Comparison of ENCODE assay signal across 8 cellular contexts in the genomic region with DNA sequence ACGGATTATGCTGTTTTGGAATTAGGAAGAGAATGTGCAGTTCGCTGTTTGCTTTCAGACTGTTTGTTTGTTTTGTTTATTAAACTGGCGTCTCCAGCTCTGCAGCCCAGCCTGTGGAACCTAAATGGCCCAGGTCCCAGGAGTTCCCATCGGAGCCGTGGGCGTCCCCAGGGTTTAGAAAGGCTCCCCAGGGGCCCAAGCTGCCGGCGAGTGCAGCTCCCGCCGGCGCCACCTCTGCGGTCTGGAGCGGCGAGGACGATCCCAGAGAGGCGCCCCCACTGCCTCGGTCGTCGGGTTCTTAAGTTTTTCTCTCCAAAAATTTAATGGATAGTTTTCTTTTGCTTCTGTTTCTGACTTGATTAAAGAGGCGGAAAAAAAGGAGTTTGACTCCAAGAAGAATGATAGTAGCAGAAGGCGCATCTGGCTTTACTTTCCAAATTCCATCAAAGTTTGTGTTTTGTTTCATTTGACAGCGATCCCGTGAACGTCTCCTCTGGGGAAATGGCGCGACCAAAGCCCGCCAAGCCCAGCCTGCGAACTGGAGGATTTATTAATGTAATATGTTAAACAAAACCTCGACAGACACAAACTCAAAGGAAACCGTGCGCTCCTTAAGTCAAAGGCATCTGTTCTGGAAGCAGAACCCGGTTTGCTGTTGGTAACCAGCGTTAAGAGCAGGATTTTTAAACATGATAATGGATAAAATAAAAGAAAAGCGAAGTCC. TPM values are rescaled to one million over a fixed set of nuclear protein-coding genes. Genes with fewer than 3 reads are reported as not detected.
DNase-seq lines count a peak whose midpoint lies in the region; ATAC-seq lines count a peak whose summit lies in the region.

No MANE protein-coding gene starts in this region.

- H3K27ac ChIP-seq in iPS-20b (ENCODE audit: low read length) (no peak overlapping the region), skeletal muscle tissue (ENCODE audit: low read depth, low read length) (peak overlapping the region; percentile 78)

- peak overlapping the region; percentile 73 for H3K4me3 Mint-ChIP-seq in activated CD4-positive, alpha-beta T cell treated with anti-CD3 and anti-CD28 coated beads for 36 hours

- peaks cover 5% of the 10 kb centered on the region for H3K9me3 ChIP-seq in iPS-20b (ENCODE audit: insufficient read depth, low read depth, low read length)
- H3K9me3 ChIP-seq in skeletal muscle tissue (ENCODE audit: control insufficient read depth in 3 of 3, low read length in 3 of 3), result no peaks in the 10 kb centered on the region

- peak; percentile 13 for DNase-seq in activated CD4-positive, alpha-beta T cell treated with anti-CD3 and anti-CD28 coated beads for 36 hours
- no peak for DNase-seq in activated CD4-positive, alpha-beta T cell treated with anti-CD3 and anti-CD28 coated beads for 48 hours
- DNase-seq in NCI-H2227 treated with DMSO at 0.1 percent for 48 hours (lab: John Stamatoyannopoulos, UW), result peak; percentile 31
- DNase-seq in astrocyte of the hippocampus (ENCODE audit: low read depth, low spot score), result peak; percentile 71
- DNase-seq in HT-29 (ENCODE audit: low spot score), result no peak

- peaks cover 44% of the 10 kb centered on the region for H3K27me3 Mint-ChIP-seq in activated CD4-positive, alpha-beta T cell treated with anti-CD3 and anti-CD28 coated beads for 36 hours

- H3K9ac ChIP-seq in iPS-20b (ENCODE audit: low read depth, low read length) (peak overlapping the region; percentile 57; the same call in 1 of the 2 replicates), skeletal muscle tissue (ENCODE audit: low read depth in 1 of 3, low read length in 3 of 3) (peak overlapping the region; percentile 55 to 81 (median 77))

- POLR2A ChIA-PET in activated CD4-positive, alpha-beta T cell treated with anti-CD3 and anti-CD28 coated beads for 36 hours (lab: Charles Lee), result no interaction called here

- intact Hi-C loops in activated CD4-positive, alpha-beta T cell treated with anti-CD3 and anti-CD28 coated beads for 36 hours (cut with DNase I, micrococcal nuclease), result loop anchor here (2.0 to 10.0 kb wide), 7 partner anchors 175 to 1181 kb away; partner anchors contain the start of genes CDK14 (in 1 of the 2), GATAD1 (in 1 of the 2), GTPBP10 (in 1 of the 2) and MTERF1 (in 1 of the 2)

- H3K4me1 ChIP-seq in iPS-20b (ENCODE audit: insufficient read depth, low read length) (peaks cover 11% of the 10 kb centered on the region), skeletal muscle tissue (ENCODE audit: control insufficient read depth in 3 of 3, insufficient read depth in 3 of 3, low read length in 3 of 3) (peaks cover 15 to 26% (median 17%) of the 10 kb centered on the region in 3 donors)

- H3K27me3 ChIP-seq in iPS-20b (ENCODE audit: insufficient read depth, low read length) (peaks cover 81% of the 10 kb centered on the region), skeletal muscle tissue (ENCODE audit: control insufficient read depth in 3 of 3, insufficient read depth in 3 of 3, low read length in 3 of 3) (no peaks in the 10 kb centered on the region)

- no peaks in the 10 kb centered on the region for H3K36me3 ChIP-seq in iPS-20b (ENCODE audit: insufficient read depth, low read depth, low read length)
- peaks cover 0 to 2% (median 2%) of the 10 kb centered on the region in 3 donors for H3K36me3 ChIP-seq in skeletal muscle tissue (ENCODE audit: control insufficient read depth in 3 of 3, insufficient read depth in 3 of 3, low read length in 3 of 3)

- ATAC-seq in activated CD4-positive, alpha-beta T cell treated with anti-CD3 and anti-CD28 coated beads for 36 hours, result no peak
- ATAC-seq in GM19035 (IDR thresholded peaks at IDR 0.05; ENCODE audit: unreplicated experiment), result no peak

- H3K36me3 Mint-ChIP-seq in activated CD4-positive, alpha-beta T cell treated with anti-CD3 and anti-CD28 coated beads for 36 hours (ENCODE audit: low read depth), result no peaks in the 10 kb centered on the region

- peaks cover 8% of the 10 kb centered on the region for H3K4me1 Mint-ChIP-seq in activated CD4-positive, alpha-beta T cell treated with anti-CD3 and anti-CD28 coated beads for 36 hours

- H3K4me3 ChIP-seq in iPS-20b (ENCODE audit: low read length) (peak overlapping the region; percentile 78), skeletal muscle tissue (ENCODE audit: low read length in 3 of 3) (peak overlapping the region; percentile 93 to 95 (median 94))

- CTCF ChIA-PET in activated CD4-positive, alpha-beta T cell treated with anti-CD3 and anti-CD28 coated beads for 36 hours (lab: Charles Lee), result interaction anchor here (0.8 kb wide), 1 partner anchor 1026 kb away, joined by 4 read pairs; no protein-coding TSS in a partner anchor

- no peaks in the 10 kb centered on the region for H3K9me3 Mint-ChIP-seq in activated CD4-positive, alpha-beta T cell treated with anti-CD3 and anti-CD28 coated beads for 36 hours (ENCODE audit: low read depth)

- H3K27ac Mint-ChIP-seq in activated CD4-positive, alpha-beta T cell treated with anti-CD3 and anti-CD28 coated beads for 36 hours, result no peak overlapping the region

RNA-seq across cellular contexts. Expression of gene FZD1, which starts 0.7 kb away (rescaled TPM):
- under 1 TPM; 0.47 to 0.69 TPM for total RNA-seq in activated CD4-positive, alpha-beta T cell treated with anti-CD3 and anti-CD28 coated beads for 36 hours
- total RNA-seq in skeletal muscle tissue, result 11.5 TPM
- 0.56 and 0.73 TPM in 2 replicates for total RNA-seq in HT-29 (2014; rRNA removed; shearing (Covaris generic))

Comparison
In these comparisons a context has a peak if more than half of its experiments do, and no peak if none do; other contexts are left out.
1. DNase-seq: peak in activated CD4-positive, alpha-beta T cell treated with anti-CD3 and anti-CD28 coated beads for 36 hours (single experiment), NCI-H2227 treated with DMSO at 0.1 percent for 48 hours (single experiment) and astrocyte of the hippocampus (single experiment); none in activated CD4-positive, alpha-beta T cell treated with anti-CD3 and anti-CD28 coated beads for 48 hours (single experiment) and HT-29 (single experiment).